Comparison of ENCODE assay signal across 1 cellular context in genomic region chr22:31102441-31103081, GRCh38.
A peak's percentile ranks its signal among the peaks of the same experiment; 100 is the strongest.
TF ChIP-seq lines count a peak whose summit lies in the region.

No MANE protein-coding gene starts in this region.

TF ChIP-seq in HepG2, 621 proteins besides CTCF, POLR2A, EP300 and RAD21 (continued from another document and continues in another):
- TF ChIP-seq ZNF687 (CRISPR knock-in tag; IDR thresholded peaks at IDR 0.05) (peak; percentile 87), MYC (CRISPR knock-in tag; IDR thresholded peaks at IDR 0.05; ENCODE audit: borderline replicate concordance) (no peak), ZNF841 (CRISPR knock-in tag; IDR thresholded peaks at IDR 0.05; ENCODE audit: borderline replicate concordance) (no peak), FLYWCH1 (CRISPR knock-in tag; IDR thresholded peaks at IDR 0.05) (no peak), ZNF646 (CRISPR knock-in tag; IDR thresholded peaks at IDR 0.05) (no peak), SMC3 (IDR thresholded peaks at IDR 0.05; ENCODE audit: low read length) (0 out of 2 replicates have a peak, but pooled peaks have one; percentile 6), ELF1 (CRISPR knock-in tag; IDR thresholded peaks at IDR 0.05) (no peak), MYNN (CRISPR knock-in tag; IDR thresholded peaks at IDR 0.05; ENCODE audit: low read depth) (no peak), PBX3 (CRISPR knock-in tag; IDR thresholded peaks at IDR 0.05; ENCODE audit: borderline replicate concordance) (no peak), ZNF44 (CRISPR knock-in tag; IDR thresholded peaks at IDR 0.05) (no peak), ZNF749 (CRISPR knock-in tag; IDR thresholded peaks at IDR 0.05; ENCODE audit: borderline replicate concordance) (no peak), RARG (CRISPR knock-in tag; IDR thresholded peaks at IDR 0.05; ENCODE audit: low read depth) (no peak), MAF1 (CRISPR knock-in tag; IDR thresholded peaks at IDR 0.05; ENCODE audit: borderline replicate concordance) (no peak), BORCS8-MEF2B (CRISPR knock-in tag; IDR thresholded peaks at IDR 0.05) (no peak), ZNF121 (CRISPR knock-in tag; IDR thresholded peaks at IDR 0.05) (no peak), SOX5 (CRISPR knock-in tag; IDR thresholded peaks at IDR 0.05; ENCODE audit: borderline replicate concordance) (peak; percentile 45; the same call in 1 of the 2 replicates), ZNF605 (CRISPR knock-in tag; IDR thresholded peaks at IDR 0.05) (peak; percentile 76), ZC3H4 (CRISPR knock-in tag; IDR thresholded peaks at IDR 0.05; ENCODE audit: borderline replicate concordance) (no peak), EEA1 (CRISPR knock-in tag; IDR thresholded peaks at IDR 0.05; ENCODE audit: borderline replicate concordance) (no peak), ZNF615 (CRISPR knock-in tag; IDR thresholded peaks at IDR 0.05; ENCODE audit: borderline replicate concordance) (no peak), ZNF710 (CRISPR knock-in tag; IDR thresholded peaks at IDR 0.05; ENCODE audit: borderline replicate concordance) (0 out of 2 replicates have a peak, but pooled peaks have one; percentile 33), ZNF558 (CRISPR knock-in tag; IDR thresholded peaks at IDR 0.05; ENCODE audit: borderline replicate concordance) (no peak), ZNF7 (CRISPR knock-in tag; IDR thresholded peaks at IDR 0.05) (no peak), SALL1 (CRISPR knock-in tag; IDR thresholded peaks at IDR 0.05) (peak; percentile 51; the same call in 1 of the 2 replicates), ZNF3 (CRISPR knock-in tag; IDR thresholded peaks at IDR 0.05) (no peak), ZFP41 (CRISPR knock-in tag; IDR thresholded peaks at IDR 0.05; ENCODE audit: borderline replicate concordance) (no peak), IKZF4 (CRISPR knock-in tag; IDR thresholded peaks at IDR 0.05; ENCODE audit: borderline replicate concordance, low read depth, not compliant biosample characterization) (no peak)
- TF ChIP-seq, protein P1, sequence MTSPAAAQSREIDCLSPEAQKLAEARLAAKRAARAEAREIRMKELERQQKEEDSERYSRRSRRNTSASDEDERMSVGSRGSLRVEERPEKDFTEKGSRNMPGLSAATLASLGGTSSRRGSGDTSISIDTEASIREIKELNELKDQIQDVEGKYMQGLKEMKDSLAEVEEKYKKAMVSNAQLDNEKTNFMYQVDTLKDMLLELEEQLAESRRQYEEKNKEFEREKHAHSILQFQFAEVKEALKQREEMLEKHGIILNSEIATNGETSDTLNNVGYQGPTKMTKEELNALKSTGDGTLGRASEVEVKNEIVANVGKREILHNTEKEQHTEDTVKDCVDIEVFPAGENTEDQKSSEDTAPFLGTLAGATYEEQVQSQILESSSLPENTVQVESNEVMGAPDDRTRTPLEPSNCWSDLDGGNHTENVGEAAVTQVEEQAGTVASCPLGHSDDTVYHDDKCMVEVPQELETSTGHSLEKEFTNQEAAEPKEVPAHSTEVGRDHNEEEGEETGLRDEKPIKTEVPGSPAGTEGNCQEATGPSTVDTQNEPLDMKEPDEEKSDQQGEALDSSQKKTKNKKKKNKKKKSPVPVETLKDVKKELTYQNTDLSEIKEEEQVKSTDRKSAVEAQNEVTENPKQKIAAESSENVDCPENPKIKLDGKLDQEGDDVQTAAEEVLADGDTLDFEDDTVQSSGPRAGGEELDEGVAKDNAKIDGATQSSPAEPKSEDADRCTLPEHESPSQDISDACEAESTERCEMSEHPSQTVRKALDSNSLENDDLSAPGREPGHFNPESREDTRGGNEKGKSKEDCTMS (CRISPR knock-in tag; conservative IDR thresholded peaks at IDR 0.05): no peak
- TF ChIP-seq, protein P2, sequence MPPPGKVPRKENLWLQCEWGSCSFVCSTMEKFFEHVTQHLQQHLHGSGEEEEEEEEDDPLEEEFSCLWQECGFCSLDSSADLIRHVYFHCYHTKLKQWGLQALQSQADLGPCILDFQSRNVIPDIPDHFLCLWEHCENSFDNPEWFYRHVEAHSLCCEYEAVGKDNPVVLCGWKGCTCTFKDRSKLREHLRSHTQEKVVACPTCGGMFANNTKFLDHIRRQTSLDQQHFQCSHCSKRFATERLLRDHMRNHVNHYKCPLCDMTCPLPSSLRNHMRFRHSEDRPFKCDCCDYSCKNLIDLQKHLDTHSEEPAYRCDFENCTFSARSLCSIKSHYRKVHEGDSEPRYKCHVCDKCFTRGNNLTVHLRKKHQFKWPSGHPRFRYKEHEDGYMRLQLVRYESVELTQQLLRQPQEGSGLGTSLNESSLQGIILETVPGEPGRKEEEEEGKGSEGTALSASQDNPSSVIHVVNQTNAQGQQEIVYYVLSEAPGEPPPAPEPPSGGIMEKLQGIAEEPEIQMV (CRISPR knock-in tag; IDR thresholded peaks at IDR 0.05; ENCODE audit: low read depth): no peak
- TF ChIP-seq, protein P3, sequence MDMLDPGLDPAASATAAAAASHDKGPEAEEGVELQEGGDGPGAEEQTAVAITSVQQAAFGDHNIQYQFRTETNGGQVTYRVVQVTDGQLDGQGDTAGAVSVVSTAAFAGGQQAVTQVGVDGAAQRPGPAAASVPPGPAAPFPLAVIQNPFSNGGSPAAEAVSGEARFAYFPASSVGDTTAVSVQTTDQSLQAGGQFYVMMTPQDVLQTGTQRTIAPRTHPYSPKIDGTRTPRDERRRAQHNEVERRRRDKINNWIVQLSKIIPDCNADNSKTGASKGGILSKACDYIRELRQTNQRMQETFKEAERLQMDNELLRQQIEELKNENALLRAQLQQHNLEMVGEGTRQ (IDR thresholded peaks at IDR 0.05; ENCODE audit: low read depth, low read length): no peak
- TF ChIP-seq, protein P3 (CRISPR knock-in tag; IDR thresholded peaks at IDR 0.05; ENCODE audit: borderline replicate concordance): no peak
- TF ChIP-seq, protein P4, sequence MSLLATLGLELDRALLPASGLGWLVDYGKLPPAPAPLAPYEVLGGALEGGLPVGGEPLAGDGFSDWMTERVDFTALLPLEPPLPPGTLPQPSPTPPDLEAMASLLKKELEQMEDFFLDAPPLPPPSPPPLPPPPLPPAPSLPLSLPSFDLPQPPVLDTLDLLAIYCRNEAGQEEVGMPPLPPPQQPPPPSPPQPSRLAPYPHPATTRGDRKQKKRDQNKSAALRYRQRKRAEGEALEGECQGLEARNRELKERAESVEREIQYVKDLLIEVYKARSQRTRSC (CRISPR knock-in tag; IDR thresholded peaks at IDR 0.05; ENCODE audit: low read depth): no peak
- TF ChIP-seq, protein P5, sequence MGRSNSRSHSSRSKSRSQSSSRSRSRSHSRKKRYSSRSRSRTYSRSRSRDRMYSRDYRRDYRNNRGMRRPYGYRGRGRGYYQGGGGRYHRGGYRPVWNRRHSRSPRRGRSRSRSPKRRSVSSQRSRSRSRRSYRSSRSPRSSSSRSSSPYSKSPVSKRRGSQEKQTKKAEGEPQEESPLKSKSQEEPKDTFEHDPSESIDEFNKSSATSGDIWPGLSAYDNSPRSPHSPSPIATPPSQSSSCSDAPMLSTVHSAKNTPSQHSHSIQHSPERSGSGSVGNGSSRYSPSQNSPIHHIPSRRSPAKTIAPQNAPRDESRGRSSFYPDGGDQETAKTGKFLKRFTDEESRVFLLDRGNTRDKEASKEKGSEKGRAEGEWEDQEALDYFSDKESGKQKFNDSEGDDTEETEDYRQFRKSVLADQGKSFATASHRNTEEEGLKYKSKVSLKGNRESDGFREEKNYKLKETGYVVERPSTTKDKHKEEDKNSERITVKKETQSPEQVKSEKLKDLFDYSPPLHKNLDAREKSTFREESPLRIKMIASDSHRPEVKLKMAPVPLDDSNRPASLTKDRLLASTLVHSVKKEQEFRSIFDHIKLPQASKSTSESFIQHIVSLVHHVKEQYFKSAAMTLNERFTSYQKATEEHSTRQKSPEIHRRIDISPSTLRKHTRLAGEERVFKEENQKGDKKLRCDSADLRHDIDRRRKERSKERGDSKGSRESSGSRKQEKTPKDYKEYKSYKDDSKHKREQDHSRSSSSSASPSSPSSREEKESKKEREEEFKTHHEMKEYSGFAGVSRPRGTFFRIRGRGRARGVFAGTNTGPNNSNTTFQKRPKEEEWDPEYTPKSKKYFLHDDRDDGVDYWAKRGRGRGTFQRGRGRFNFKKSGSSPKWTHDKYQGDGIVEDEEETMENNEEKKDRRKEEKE (IDR thresholded peaks at IDR 0.05): no peak
